21 cellular contexts compared by ENCODE assay signal in the genomic region with DNA sequence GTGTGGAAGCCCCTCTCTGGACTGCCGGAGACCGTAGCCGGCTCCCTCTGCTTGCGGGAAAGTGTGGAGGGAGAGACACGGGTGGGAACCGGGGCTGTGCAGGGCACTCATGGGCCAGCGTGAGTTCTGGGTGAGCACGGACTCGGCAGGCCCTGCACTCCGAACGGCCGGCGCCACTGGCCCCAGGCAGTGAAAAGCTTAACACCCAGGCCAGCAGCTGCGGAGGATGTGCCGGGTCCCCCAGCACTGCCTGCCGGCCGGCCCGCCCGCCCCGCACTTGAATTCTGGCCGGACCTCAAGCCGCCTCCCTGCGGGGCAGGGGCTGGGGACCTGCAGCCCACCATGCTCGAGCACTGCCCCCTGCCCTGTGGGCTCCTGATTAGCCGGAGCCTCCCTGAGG.
DNase-seq lines count a peak whose midpoint lies in the region; ATAC-seq and TF ChIP-seq lines count a peak whose summit lies in the region.
"Had no signal": no experiment of that assay in that cellular context is flagged by ENCODE, and none has a peak within 500 bp of the region (broad histone marks: within the 10 kb centered on the region; RNA-seq: fewer than 3 reads in every experiment).

No MANE protein-coding gene starts in this region.

- H3K27ac Mint-ChIP-seq in nephron progenitor cell: peak overlapping the region; percentile 61
- H3K27ac Mint-ChIP-seq: CD14-positive monocyte; CD4-positive, alpha-beta memory T cell; CD4-positive, CD25-positive, alpha-beta regulatory T cell had no signal

- peaks cover 5% of the 10 kb centered on the region for H3K36me3 Mint-ChIP-seq in nephron progenitor cell (ENCODE audit: low read depth)
- H3K36me3 Mint-ChIP-seq: CD14-positive monocyte; CD4-positive, alpha-beta memory T cell; CD4-positive, CD25-positive, alpha-beta regulatory T cell; CD8-positive, alpha-beta memory T cell had no signal

- intact Hi-C loops in esophagus muscularis mucosa (cut with DNase I) (no loop called here), testis (cut with DNase I; ENCODE audit: low total_unique reads) (no loop called here), upper lobe of right lung (cut with DNase I) (no loop called here)

- H3K27me3 ChIP-seq in esophagus muscularis mucosa (peaks cover 0 to 13% (median 0%) of the 10 kb centered on the region in 4 donors), testis (no peaks in the 10 kb centered on the region), upper lobe of right lung (no peaks in the 10 kb centered on the region), SJCRH30 (0 out of 2 replicates have a peak, but pooled peaks cover 3% of the 10 kb centered on the region)
- H3K27me3 ChIP-seq: BE2C, BLaER1 had no signal

- peak; percentile 27 for ATAC-seq in upper lobe of right lung

- H3K27me3 Mint-ChIP-seq in nephron progenitor cell (ENCODE audit: low read depth, poor library complexity): peaks cover 5% of the 10 kb centered on the region
- H3K27me3 Mint-ChIP-seq: CD4-positive, CD25-positive, alpha-beta regulatory T cell had no signal

- peaks cover 24% of the 10 kb centered on the region for H3K9me3 Mint-ChIP-seq in nephron progenitor cell
- H3K9me3 Mint-ChIP-seq: CD4-positive, alpha-beta memory T cell had no signal

- H3K27ac ChIP-seq in esophagus muscularis mucosa (replicated peaks in 1 of 4) (no peak overlapping the region), testis (no peak overlapping the region), upper lobe of right lung (no peak overlapping the region), SJCRH30 (no peak overlapping the region)
- H3K27ac ChIP-seq: BLaER1 had no signal

- TF ChIP-seq CTCF in esophagus muscularis mucosa (IDR thresholded peaks at IDR 0.05): no peak
- TF ChIP-seq CTCF in nephron progenitor cell (IDR thresholded peaks at IDR 0.05): no peak
- TF ChIP-seq CTCF in testis (IDR thresholded peaks at IDR 0.05): no peak
- TF ChIP-seq CTCF in upper lobe of right lung (IDR thresholded peaks at IDR 0.05): no peak

- no peaks in the 10 kb centered on the region for H3K4me1 Mint-ChIP-seq in nephron progenitor cell
- H3K4me1 Mint-ChIP-seq: CD14-positive monocyte; CD4-positive, alpha-beta memory T cell; CD4-positive, CD25-positive, alpha-beta regulatory T cell; CD8-positive, alpha-beta memory T cell had no signal

- H3K4me1 ChIP-seq in esophagus muscularis mucosa (no peaks in the 10 kb centered on the region), testis (no peaks in the 10 kb centered on the region), upper lobe of right lung (no peaks in the 10 kb centered on the region), SJCRH30 (no peaks in the 10 kb centered on the region; the same call in 1 of the 2 replicates)
- H3K4me1 ChIP-seq: BE2C, BLaER1 had no signal

- no peak for TF ChIP-seq POLR2A in esophagus muscularis mucosa (IDR thresholded peaks at IDR 0.05; ENCODE audit: low read depth)
- no peak for TF ChIP-seq POLR2A in testis (IDR thresholded peaks at IDR 0.05)

- H3K36me3 ChIP-seq in esophagus muscularis mucosa: no peaks in the 10 kb centered on the region
- H3K36me3 ChIP-seq in testis (ENCODE audit: low read depth, missing control alignments): no peaks in the 10 kb centered on the region
- no peaks in the 10 kb centered on the region for H3K36me3 ChIP-seq in upper lobe of right lung
- H3K36me3 ChIP-seq in SJCRH30: no peaks in the 10 kb centered on the region
- H3K36me3 ChIP-seq: BE2C, BLaER1 had no signal

- no peak for TF ChIP-seq EP300 in esophagus muscularis mucosa (IDR thresholded peaks at IDR 0.05)

- H3K4me3 ChIP-seq in esophagus muscularis mucosa: no peak overlapping the region
- peak overlapping the region; percentile 38 to 39 for H3K4me3 ChIP-seq in testis
- H3K4me3 ChIP-seq in upper lobe of right lung: no peak overlapping the region
- no peak overlapping the region for H3K4me3 ChIP-seq in SJCRH30
- H3K4me3 ChIP-seq: BLaER1 had no signal

- DNase-seq in esophagus muscularis mucosa (ENCODE audit: extremely low spot score) (peak; percentile 37), nephron progenitor cell (no peak), testis (no peak), upper lobe of right lung (peak; percentile 64), hippocampal formation (lab: John Stamatoyannopoulos, UW) (no peak), NCI-H2171 treated with DMSO at 0.1 percent for 48 hours (lab: John Stamatoyannopoulos, UW) (no peak), SJCRH30 (no peak)
- DNase-seq: 8988T; ACHN; BE2C; C1 segment of cervical spinal cord; CD4-positive, alpha-beta memory T cell; CD4-positive, CD25-positive, alpha-beta regulatory T cell; CD8-positive, alpha-beta memory T cell; COR-L47; DMS 273 treated with DMSO at 0.1 percent for 48 hours; DMS153; DMS79 treated with DMSO at 0.1 percent for 48 hours; GF-D8 had no signal

- WGBS in esophagus muscularis mucosa: 96% methylated on average over 10 of the region's 25 CpGs
- WGBS in testis, 2 donors: 57 to 67% methylated on average over 3 to 22 of the region's 25 CpGs

- no peak overlapping the region for H3K4me3 Mint-ChIP-seq in nephron progenitor cell
- H3K4me3 Mint-ChIP-seq: CD14-positive monocyte; CD4-positive, alpha-beta memory T cell; CD4-positive, CD25-positive, alpha-beta regulatory T cell; CD8-positive, alpha-beta memory T cell had no signal

- H3K9me3 ChIP-seq in esophagus muscularis mucosa: no peaks in the 10 kb centered on the region
- H3K9me3 ChIP-seq in testis: no peaks in the 10 kb centered on the region
- H3K9me3 ChIP-seq in upper lobe of right lung: no peaks in the 10 kb centered on the region
- no peaks in the 10 kb centered on the region for H3K9me3 ChIP-seq in SJCRH30 (replicated peaks)
- H3K9me3 ChIP-seq: BE2C had no signal

Comparison
In these comparisons a context has a peak if more than half of its experiments do, and no peak if none do; other contexts are left out.
1. DNase-seq: peak in esophagus muscularis mucosa (single experiment) and upper lobe of right lung (single experiment); none in nephron progenitor cell (single experiment), testis (single experiment), hippocampal formation (0 of 2), NCI-H2171 treated with DMSO at 0.1 percent for 48 hours (single experiment) and SJCRH30 (0 of 2).
2. H3K4me3 ChIP-seq: peak in testis (2 of 2); none in esophagus muscularis mucosa (0 of 4), upper lobe of right lung (single experiment) and SJCRH30 (single experiment).